ENCODE assay signal across 10 cellular contexts in genomic region chr11:72673943-72674828, GRCh38. TPM values are rescaled to one million over a fixed set of nuclear protein-coding genes. Genes with fewer than 3 reads are reported as not detected.
A peak's percentile ranks its signal among the peaks of the same experiment; 100 is the strongest.
DNase-seq lines count a peak whose midpoint lies in the region; ATAC-seq and TF ChIP-seq lines count a peak whose summit lies in the region.
"Had no signal": no experiment of that assay in that cellular context is flagged by ENCODE, and none has a peak within 500 bp of the region (broad histone marks: within the 10 kb centered on the region; RNA-seq: fewer than 3 reads in every experiment).

PDE2A (minus strand) TSS chr11:72674422; CDS start chr11:72674207, 215 bp downstream.

- TF ChIP-seq EP300 in esophagus muscularis mucosa (IDR thresholded peaks at IDR 0.05): no peak

- no peak within 1 kb of the TSS for H3K4me3 Mint-ChIP-seq in activated naive CD8-positive, alpha-beta T cell treated with anti-CD3 and anti-CD28 coated beads, Interleukin-2, amount 10 ng/mL, durations not matched to agents 7 days and 5 days
- H3K4me3 Mint-ChIP-seq in activated naive CD8-positive, alpha-beta T cell treated with anti-CD3 and anti-CD28 coated beads, Interleukin-2, amount 50 U/mL, for 24 hours: no peak within 1 kb of the TSS
- peak within 1 kb of the TSS in 2 of 8 donors; percentile 15 to 24 for H3K4me3 Mint-ChIP-seq in naive B cell
- H3K4me3 Mint-ChIP-seq: activated T-cell treated with anti-CD3 and anti-CD28 coated beads, Interleukin-2, amount 50 U/mL, for 24 hours had no signal

- no peak for TF ChIP-seq POLR2A in esophagus muscularis mucosa (IDR thresholded peaks at IDR 0.05; ENCODE audit: low read depth)

- H3K27ac Mint-ChIP-seq in activated naive CD8-positive, alpha-beta T cell treated with anti-CD3 and anti-CD28 coated beads, Interleukin-2, amount 10 ng/mL, durations not matched to agents 7 days and 5 days: no peak within 1 kb of the TSS
- H3K27ac Mint-ChIP-seq in activated naive CD8-positive, alpha-beta T cell treated with anti-CD3 and anti-CD28 coated beads, Interleukin-2, amount 50 U/mL, for 24 hours: no peak within 1 kb of the TSS
- peak within 1 kb of the TSS in 4 of 6 donors; percentile 6 to 50 (median 38) for H3K27ac Mint-ChIP-seq in naive B cell
- H3K27ac Mint-ChIP-seq: activated T-cell treated with anti-CD3 and anti-CD28 coated beads, Interleukin-2, amount 50 U/mL, for 24 hours had no signal

- 16% methylated on average over 6 of the region's 21 CpGs for WGBS in esophagus muscularis mucosa

- H3K27ac ChIP-seq in esophagus muscularis mucosa (replicated peaks in 1 of 4): no peak within 1 kb of the TSS

- H3K9me3 Mint-ChIP-seq in activated naive CD8-positive, alpha-beta T cell treated with anti-CD3 and anti-CD28 coated beads, Interleukin-2, amount 10 ng/mL, durations not matched to agents 7 days and 5 days: no peaks in the 10 kb centered on the region
- no peaks in the 10 kb centered on the region for H3K9me3 Mint-ChIP-seq in activated naive CD8-positive, alpha-beta T cell treated with anti-CD3 and anti-CD28 coated beads, Interleukin-2, amount 50 U/mL, for 24 hours
- peaks cover 0 to 1% (median 0%) of the 10 kb centered on the region in 7 donors for H3K9me3 Mint-ChIP-seq in naive B cell
- H3K9me3 Mint-ChIP-seq: activated T-cell treated with anti-CD3 and anti-CD28 coated beads, Interleukin-2, amount 50 U/mL, for 24 hours had no signal

- DNase-seq in activated naive CD8-positive, alpha-beta T cell treated with anti-CD3 and anti-CD28 coated beads, Interleukin-2, amount 10 ng/mL, durations not matched to agents 7 days and 5 days: peak; percentile 29
- no peak for DNase-seq in activated naive CD8-positive, alpha-beta T cell treated with anti-CD3 and anti-CD28 coated beads, Interleukin-2, amount 50 U/mL, for 24 hours
- DNase-seq in esophagus muscularis mucosa (ENCODE audit: extremely low spot score) (no peak), naive B cell (no peak), foreskin melanocyte (no peak), NOMO-1 treated with dmso at 0.1 percent for 144 hours (lab: John Stamatoyannopoulos, UW; ENCODE audit: unreplicated experiment) (no peak), GM20000 (ENCODE audit: low spot score) (no peak)
- DNase-seq: activated T-cell treated with anti-CD3 and anti-CD28 coated beads, Interleukin-2, amount 50 U/mL, for 24 hours; T-helper 1 cell had no signal

- peaks cover 3 to 99% (median 52%) of the 10 kb centered on the region in 4 donors for H3K27me3 ChIP-seq in esophagus muscularis mucosa

- peaks cover 78% of the 10 kb centered on the region for H3K27me3 Mint-ChIP-seq in activated naive CD8-positive, alpha-beta T cell treated with anti-CD3 and anti-CD28 coated beads, Interleukin-2, amount 10 ng/mL, durations not matched to agents 7 days and 5 days
- peaks cover 72% of the 10 kb centered on the region for H3K27me3 Mint-ChIP-seq in activated naive CD8-positive, alpha-beta T cell treated with anti-CD3 and anti-CD28 coated beads, Interleukin-2, amount 50 U/mL, for 24 hours
- H3K27me3 Mint-ChIP-seq in naive B cell: peaks cover 44 to 63% (median 45%) of the 10 kb centered on the region in 3 donors

- peaks cover 3% of the 10 kb centered on the region for H3K4me1 Mint-ChIP-seq in activated naive CD8-positive, alpha-beta T cell treated with anti-CD3 and anti-CD28 coated beads, Interleukin-2, amount 10 ng/mL, durations not matched to agents 7 days and 5 days
- H3K4me1 Mint-ChIP-seq in activated naive CD8-positive, alpha-beta T cell treated with anti-CD3 and anti-CD28 coated beads, Interleukin-2, amount 50 U/mL, for 24 hours: peaks cover 8% of the 10 kb centered on the region
- peaks cover 32 to 49% (median 36%) of the 10 kb centered on the region in 3 donors for H3K4me1 Mint-ChIP-seq in naive B cell

- H3K9me3 ChIP-seq in esophagus muscularis mucosa: no peaks in the 10 kb centered on the region

- H3K36me3 ChIP-seq in esophagus muscularis mucosa: no peaks in the 10 kb centered on the region

- no peak for ATAC-seq in activated naive CD8-positive, alpha-beta T cell treated with anti-CD3 and anti-CD28 coated beads, Interleukin-2, amount 10 ng/mL, durations not matched to agents 7 days and 5 days (ENCODE audit: low read depth)
- ATAC-seq in activated naive CD8-positive, alpha-beta T cell treated with anti-CD3 and anti-CD28 coated beads, Interleukin-2, amount 50 U/mL, for 24 hours: no peak
- ATAC-seq in naive B cell (ENCODE audit: low read depth in 2 of 2) (no peak), HG02981 (IDR thresholded peaks at IDR 0.05; ENCODE audit: unreplicated experiment) (no peak)

- no peak within 1 kb of the TSS for H3K4me3 ChIP-seq in esophagus muscularis mucosa

- H3K36me3 Mint-ChIP-seq in activated naive CD8-positive, alpha-beta T cell treated with anti-CD3 and anti-CD28 coated beads, Interleukin-2, amount 10 ng/mL, durations not matched to agents 7 days and 5 days: no peaks in the 10 kb centered on the region
- H3K36me3 Mint-ChIP-seq in activated naive CD8-positive, alpha-beta T cell treated with anti-CD3 and anti-CD28 coated beads, Interleukin-2, amount 50 U/mL, for 24 hours (ENCODE audit: low read depth): no peaks in the 10 kb centered on the region
- H3K36me3 Mint-ChIP-seq in naive B cell: no peaks in the 10 kb centered on the region

- POLR2A ChIA-PET in activated naive CD8-positive, alpha-beta T cell treated with anti-CD3 and anti-CD28 coated beads, Interleukin-2, amount 10 ng/mL, durations not matched to agents 7 days and 5 days (lab: Charles Lee): no interaction called here

- TF ChIP-seq CTCF in esophagus muscularis mucosa (IDR thresholded peaks at IDR 0.05) (no peak), GM20000 (IDR thresholded peaks at IDR 0.05; ENCODE audit: extremely low read depth, missing control alignments) (no peak)

- intact Hi-C loops in esophagus muscularis mucosa (cut with DNase I): no loop called here

- H3K4me1 ChIP-seq in esophagus muscularis mucosa: peaks cover 0 to 14% (median 7%) of the 10 kb centered on the region in 4 donors

RNA-seq across cellular contexts. Expression of gene PDE2A, which starts in this region (rescaled TPM):
- total RNA-seq in activated naive CD8-positive, alpha-beta T cell treated with anti-CD3 and anti-CD28 coated beads, Interleukin-2, amount 10 ng/mL, durations not matched to agents 7 days and 5 days: under 1 TPM in 1 of 2 experiments, not detected in 1; 0.83 TPM
- total RNA-seq in esophagus muscularis mucosa: 10 to 100 TPM; 40.6 to 68.8 (median 47.6) TPM
- polyA plus RNA-seq in naive B cell (ENCODE audit: low read depth in 6 of 6): under 1 TPM in 3 of 6 donors, not detected in 3; 0.18 to 0.44 (median 0.36) TPM

Comparison
In these comparisons a context has a peak if more than half of its experiments do, and no peak if none do; other contexts are left out.
1. RNA of gene PDE2A (total RNA-seq): 40.6 to 68.8 TPM in esophagus muscularis mucosa; 0.83 TPM in activated naive CD8-positive, alpha-beta T cell treated with anti-CD3 and anti-CD28 coated beads, Interleukin-2, amount 10 ng/mL, durations not matched to agents 7 days and 5 days; every median in the first group is over 10 times any median in the second.
2. Peak in DNase-seq in activated naive CD8-positive, alpha-beta T cell treated with anti-CD3 and anti-CD28 coated beads, Interleukin-2, amount 10 ng/mL, durations not matched to agents 7 days and 5 days; RNA of the gene not detected or under 1 TPM.
3. H3K27ac Mint-ChIP-seq: peak in naive B cell (4 of 6); none in activated naive CD8-positive, alpha-beta T cell treated with anti-CD3 and anti-CD28 coated beads, Interleukin-2, amount 10 ng/mL, durations not matched to agents 7 days and 5 days (single experiment) and activated naive CD8-positive, alpha-beta T cell treated with anti-CD3 and anti-CD28 coated beads, Interleukin-2, amount 50 U/mL, for 24 hours (single experiment).